24 cellular contexts compared by ENCODE assay signal in genomic region chr6:99354983-99355382, GRCh38.
"Had no signal": no experiment of that assay in that cellular context is flagged by ENCODE, and none has a peak within 500 bp of the region (broad histone marks: within the 10 kb centered on the region; RNA-seq: fewer than 3 reads in every experiment).

No MANE protein-coding gene starts in this region.

- H3K4me1 ChIP-seq: testis, upper lobe of right lung, uterus had no signal

- DNase-seq: stimulated activated CD4-positive, alpha-beta T cell treated with anti-CD3 and anti-CD28 coated beads, Interleukin-2, amount 100 ng/mL, for 48 hours; stimulated activated CD4-positive, alpha-beta T cell treated with anti-CD3 and anti-CD28 coated beads, Interleukin-4, amount 100 ng/mL, for 1 hour; stimulated activated CD4-positive, alpha-beta T cell treated with anti-CD3 and anti-CD28 coated beads, Interleukin-4, amount 100 ng/mL, for 24 hours; stimulated activated CD4-positive, alpha-beta T cell treated with anti-CD3 and anti-CD28 coated beads, Interleukin-4, amount 100 ng/mL, for 4 hours; stimulated activated CD8-positive, alpha-beta memory T cell treated with anti-CD3 and anti-CD28 coated beads, Interleukin-4, amount 100 ng/mL, for 48 hours; stimulated activated naive B cell treated with anti-CD40 and anti-IgM and Interleukin-4, amounts not matched to agents 10 μg/mL and 1 μg/mL and 100 μg/mL, for 72 hours; stimulated activated naive CD4-positive, alpha-beta T cell; stimulated activated naive CD4-positive, alpha-beta T cell treated with Interleukin-2 at 50 U/mL for 16 hours; stimulated activated naive CD8-positive, alpha-beta T cell treated with anti-CD3 and anti-CD28 coated beads, Interleukin-15, amount 100 ng/mL, for 72 hours; stimulated activated naive CD8-positive, alpha-beta T cell treated with anti-CD3 and anti-CD28 coated beads, Interleukin-15, Interleukin-2, amounts not matched to agents 100 U/mL and 50 U/mL, for 24 hours; stomach; substantia nigra; testis; thyroid gland; tibial artery; transverse colon; trophoblast cell; upper lobe of left lung; upper lobe of right lung; uterus had no signal

- H3K36me3 ChIP-seq: stomach, suprapubic skin, thoracic aorta, thyroid gland, tibial artery, tibial nerve, transverse colon, upper lobe of left lung, upper lobe of right lung, uterus, vagina had no signal

- H3K27ac ChIP-seq: stomach, suprapubic skin, testis, thoracic aorta, thyroid gland, tibial artery, tibial nerve, transverse colon, upper lobe of left lung, upper lobe of right lung, uterus, vagina had no signal

- H3K4me3 ChIP-seq: stomach, suprapubic skin, testis, thoracic aorta, thyroid gland, tibial artery, tibial nerve, transverse colon, upper lobe of left lung, upper lobe of right lung, uterus, vagina had no signal

- H3K9me3 ChIP-seq: stomach, suprapubic skin, testis, thoracic aorta, thyroid gland, tibial artery, tibial nerve, transverse colon, upper lobe of left lung, upper lobe of right lung, uterus, vagina had no signal
